Comparison of ENCODE assay signal across 9 cellular contexts in the genomic region with DNA sequence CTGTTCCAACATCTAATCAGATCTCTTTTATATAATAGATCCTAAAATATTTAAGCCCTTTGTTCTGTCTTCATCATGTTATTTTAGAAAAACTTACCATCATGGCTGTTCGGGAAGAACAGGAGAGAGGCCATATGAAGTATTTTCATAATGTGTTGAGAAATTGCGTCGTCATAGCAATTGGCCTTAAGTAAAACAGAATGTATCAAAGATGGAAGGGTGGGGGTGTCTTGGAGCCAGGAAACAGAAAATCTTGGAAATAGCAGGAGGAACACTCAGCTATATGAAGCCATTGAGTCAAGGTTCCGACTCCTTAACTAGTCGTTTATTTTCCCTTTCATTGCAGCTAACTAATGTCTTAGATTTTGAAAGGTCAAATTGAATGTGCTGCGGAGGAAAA. TPM values are rescaled to one million over a fixed set of nuclear protein-coding genes. Genes with fewer than 3 reads are reported as not detected.
DNase-seq lines count a peak whose midpoint lies in the region; ATAC-seq and TF ChIP-seq lines count a peak whose summit lies in the region.
"Had no signal": no experiment of that assay in that cellular context is flagged by ENCODE, and none has a peak within 500 bp of the region (broad histone marks: within the 10 kb centered on the region; RNA-seq: fewer than 3 reads in every experiment).

No MANE protein-coding gene starts in this region.

- DNase-seq in HT-29 (ENCODE audit: low spot score) = peak; percentile 37
- DNase-seq in brain microvascular endothelial cell = peak; percentile 45
- DNase-seq in lower lobe of right lung = no peak
- no peak for DNase-seq in hippocampal formation (lab: John Stamatoyannopoulos, UW)
- no peak for DNase-seq in NK-92 treated with Interleukin-12 subunit alpha and Interleukin-12 subunit beta, amount 100 ng/mL, for 24 hours (lab: John Stamatoyannopoulos, UW)
- no peak for DNase-seq in SHP77 (lab: John Stamatoyannopoulos, UW)
- DNase-seq: GDM1 had no signal

- intact Hi-C loops in lower lobe of right lung (cut with DNase I) = no loop called here

- peaks cover 77% of the 10 kb centered on the region for H3K4me1 ChIP-seq in lower lobe of right lung

- H3K27ac ChIP-seq in 22Rv1 = peak overlapping the region; percentile 71; the same call in 1 of the 2 replicates
- H3K27ac ChIP-seq in brain microvascular endothelial cell = peak overlapping the region; percentile 69
- H3K27ac ChIP-seq in lower lobe of right lung = peak overlapping the region; percentile 96

- no peaks in the 10 kb centered on the region for H3K36me3 ChIP-seq in brain microvascular endothelial cell (replicated peaks)
- no peaks in the 10 kb centered on the region for H3K36me3 ChIP-seq in lower lobe of right lung

- peak overlapping the region; percentile 73 for H3K4me3 ChIP-seq in brain microvascular endothelial cell (ENCODE audit: low read depth, low read length)
- peak overlapping the region; percentile 99 for H3K4me3 ChIP-seq in lower lobe of right lung

- TF ChIP-seq CTCF in 22Rv1 (IDR thresholded peaks at IDR 0.05) = no peak
- TF ChIP-seq CTCF in brain microvascular endothelial cell (IDR thresholded peaks at IDR 0.05; ENCODE audit: low read depth, low read length, missing control alignments) = no peak
- no peak for TF ChIP-seq CTCF in lower lobe of right lung (IDR thresholded peaks at IDR 0.05)

- H3K9me3 ChIP-seq in lower lobe of right lung = no peaks in the 10 kb centered on the region

- in situ Hi-C loops in brain microvascular endothelial cell (cut with HindIII; ENCODE audit: low pct_ligation_motif_present, low sequenced_read_pairs) = no loop called here

- H3K27me3 ChIP-seq in brain microvascular endothelial cell (replicated peaks) = no peaks in the 10 kb centered on the region
- no peaks in the 10 kb centered on the region for H3K27me3 ChIP-seq in lower lobe of right lung (ENCODE audit: low read depth)

- ATAC-seq in lower lobe of right lung (no peak), GM18909 (IDR thresholded peaks at IDR 0.05; ENCODE audit: poor library complexity, unreplicated experiment) (no peak)

RNA-seq across cellular contexts. Expression of a gene that starts 1.3 kb away (rescaled TPM):
- total RNA-seq in HT-29 (2014; rRNA removed; shearing (Covaris generic)) = 192 and 203 TPM in 2 replicates
- 305 TPM for total RNA-seq in lower lobe of right lung

RNA-seq across cellular contexts. Expression of a gene that starts 49.2 kb away (rescaled TPM):
- 28.4 and 33.9 TPM in 2 replicates for total RNA-seq in HT-29 (2014; rRNA removed; shearing (Covaris generic))
- total RNA-seq in lower lobe of right lung = 24.5 TPM

Comparison
In these comparisons a context has a peak if more than half of its experiments do, and no peak if none do; other contexts are left out.
1. DNase-seq: peak in HT-29 (single experiment) and brain microvascular endothelial cell (single experiment); none in lower lobe of right lung (single experiment), hippocampal formation (0 of 2), NK-92 treated with Interleukin-12 subunit alpha and Interleukin-12 subunit beta, amount 100 ng/mL, for 24 hours (single experiment) and SHP77 (0 of 2).
2. Peak in every context shown above with its lines, with median percentiles within 50 percentile points of each other: H3K27ac ChIP-seq.